Comparison of ENCODE assay signal across 1 cellular context in the genomic region with DNA sequence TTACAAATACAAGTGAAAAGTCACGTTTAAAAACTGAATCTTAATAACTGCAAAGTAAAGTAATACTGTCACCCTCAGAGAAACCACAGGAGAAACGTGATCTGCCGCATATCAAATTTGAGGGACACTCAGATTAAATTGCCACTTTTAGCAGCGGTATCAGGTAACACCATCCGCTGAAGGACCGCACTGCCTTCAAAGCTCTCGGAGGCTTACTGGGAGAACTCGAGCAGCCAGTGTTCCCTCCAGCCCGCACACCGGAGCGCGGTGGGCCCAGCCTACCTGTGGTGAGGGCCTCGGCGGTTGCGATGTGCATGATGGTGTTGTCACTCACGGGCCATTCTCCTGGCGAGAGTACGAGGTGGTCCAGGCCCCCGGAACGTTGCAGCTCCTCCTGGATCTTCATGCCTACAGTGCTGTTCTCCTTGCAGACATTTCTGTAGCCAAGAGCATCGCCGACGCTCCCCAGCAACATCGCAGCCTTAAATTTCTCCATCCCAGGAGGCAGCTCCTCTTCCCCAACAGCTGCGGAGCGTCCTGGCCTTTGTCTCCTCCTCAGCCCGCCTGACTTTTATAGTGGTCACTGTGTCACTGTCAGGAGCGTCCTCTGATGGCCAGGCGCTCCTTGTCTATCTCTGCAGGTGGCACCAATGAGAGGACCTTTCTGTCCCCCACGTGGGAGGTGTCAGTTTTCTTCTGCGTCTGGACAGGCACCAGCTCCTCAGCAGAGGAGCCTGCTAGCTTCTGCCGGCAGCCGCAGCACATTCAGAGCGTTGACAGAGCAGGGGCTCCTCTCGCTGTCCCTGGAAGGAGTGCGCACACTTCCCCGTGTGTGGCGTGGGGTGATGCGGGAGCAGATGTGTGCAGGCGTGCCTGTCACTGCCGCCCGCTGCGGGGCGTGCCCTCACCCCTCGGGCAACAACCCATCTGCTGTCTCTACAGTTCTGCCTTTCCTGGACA.
TF ChIP-seq lines count a peak whose summit lies in the region.

A gene (minus strand): TSS at position 547 of the 960 bp plus-strand sequence. CDS start 51 bp downstream, at position 496.

TF ChIP-seq in IMR-90, 13 proteins besides CTCF, POLR2A, EP300 and RAD21:
- TF ChIP-seq, protein P1, sequence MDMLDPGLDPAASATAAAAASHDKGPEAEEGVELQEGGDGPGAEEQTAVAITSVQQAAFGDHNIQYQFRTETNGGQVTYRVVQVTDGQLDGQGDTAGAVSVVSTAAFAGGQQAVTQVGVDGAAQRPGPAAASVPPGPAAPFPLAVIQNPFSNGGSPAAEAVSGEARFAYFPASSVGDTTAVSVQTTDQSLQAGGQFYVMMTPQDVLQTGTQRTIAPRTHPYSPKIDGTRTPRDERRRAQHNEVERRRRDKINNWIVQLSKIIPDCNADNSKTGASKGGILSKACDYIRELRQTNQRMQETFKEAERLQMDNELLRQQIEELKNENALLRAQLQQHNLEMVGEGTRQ (IDR thresholded peaks at IDR 0.05; ENCODE audit: low read depth, low read length) = no peak
- TF ChIP-seq RFX5 (IDR thresholded peaks at IDR 0.05; ENCODE audit: low read depth, low read length) (no peak), NFE2L2 (IDR thresholded peaks at IDR 0.05; ENCODE audit: low read depth, low read length) (no peak), SMC3 (IDR thresholded peaks at IDR 0.05; ENCODE audit: low read depth, low read length) (no peak), MAFK (IDR thresholded peaks at IDR 0.05; ENCODE audit: low read depth, low read length) (no peak), MXI1 (IDR thresholded peaks at IDR 0.05; ENCODE audit: borderline replicate concordance, low read depth, low read length) (no peak), BHLHE40 (IDR thresholded peaks at IDR 0.05; ENCODE audit: low read depth, low read length) (no peak), CHD1 (IDR thresholded peaks at IDR 0.05; ENCODE audit: low read depth, low read length) (no peak), FOS (IDR thresholded peaks at IDR 0.05; ENCODE audit: low read depth, low read length) (no peak), MAZ (IDR thresholded peaks at IDR 0.05; ENCODE audit: borderline replicate concordance, low read depth, low read length) (no peak), CEBPB (IDR thresholded peaks at IDR 0.05; ENCODE audit: low read depth, low read length) (no peak), RCOR1 (IDR thresholded peaks at IDR 0.05; ENCODE audit: insufficient replicate concordance, low read length) (no peak)
- TF ChIP-seq, protein P2, sequence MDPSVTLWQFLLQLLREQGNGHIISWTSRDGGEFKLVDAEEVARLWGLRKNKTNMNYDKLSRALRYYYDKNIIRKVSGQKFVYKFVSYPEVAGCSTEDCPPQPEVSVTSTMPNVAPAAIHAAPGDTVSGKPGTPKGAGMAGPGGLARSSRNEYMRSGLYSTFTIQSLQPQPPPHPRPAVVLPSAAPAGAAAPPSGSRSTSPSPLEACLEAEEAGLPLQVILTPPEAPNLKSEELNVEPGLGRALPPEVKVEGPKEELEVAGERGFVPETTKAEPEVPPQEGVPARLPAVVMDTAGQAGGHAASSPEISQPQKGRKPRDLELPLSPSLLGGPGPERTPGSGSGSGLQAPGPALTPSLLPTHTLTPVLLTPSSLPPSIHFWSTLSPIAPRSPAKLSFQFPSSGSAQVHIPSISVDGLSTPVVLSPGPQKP (IDR thresholded peaks at IDR 0.05; ENCODE audit: borderline replicate concordance, low read depth, low read length) = no peak
TF ChIP-seq in IMR-90: peak in this region for 0.
